27 cellular contexts compared by ENCODE assay signal in the genomic region with DNA sequence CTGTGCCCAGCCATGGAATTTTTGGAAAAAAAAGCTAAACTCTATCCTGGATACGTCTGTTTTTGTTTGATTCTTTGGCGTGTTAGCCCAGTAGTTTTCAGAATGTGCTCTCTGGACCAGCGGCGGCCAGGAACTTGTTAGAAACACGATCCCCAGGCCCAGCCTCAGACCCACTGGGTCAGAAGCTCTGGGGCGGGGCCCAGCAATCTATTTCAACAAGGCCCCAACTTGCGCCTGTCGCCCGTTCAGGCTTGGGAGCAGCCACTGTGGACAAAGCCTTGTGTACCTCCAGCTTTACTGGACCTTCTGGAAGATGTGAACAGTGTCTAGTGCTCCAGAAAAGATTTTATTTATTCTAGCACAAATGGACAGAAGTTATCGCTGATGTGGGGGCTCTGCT.
"Had no signal": no experiment of that assay in that cellular context is flagged by ENCODE, and none has a peak within 500 bp of the region (broad histone marks: within the 10 kb centered on the region; RNA-seq: fewer than 3 reads in every experiment).

No MANE protein-coding gene starts in this region.

- H3K9me3 ChIP-seq: esophagus squamous epithelium, gastroesophageal sphincter had no signal

- H3K36me3 ChIP-seq: brain microvascular endothelial cell, esophagus squamous epithelium, gastroesophageal sphincter, WERI-Rb-1 had no signal

- H3K27ac ChIP-seq: brain microvascular endothelial cell, epithelial cell of prostate, esophagus squamous epithelium, gastroesophageal sphincter, WERI-Rb-1 had no signal

- H3K4me3 ChIP-seq: esophagus squamous epithelium, gastroesophageal sphincter had no signal

- ATAC-seq: activated CD4-positive, CD25-positive, alpha-beta regulatory T cell treated with anti-CD3 and anti-CD28 coated beads, Interleukin-2, amount 50 U/mL, for 24 hours; activated CD8-positive, alpha-beta T cell treated with anti-CD3 and anti-CD28 coated beads for 36 hours; effector memory CD8-positive, alpha-beta T cell; gastroesophageal sphincter; T-helper 17 cell had no signal

- H3K27me3 ChIP-seq: brain microvascular endothelial cell, esophagus squamous epithelium, gastroesophageal sphincter had no signal

- DNase-seq: activated B cell treated with CpG ODN at 0.5 μM for 24 hours; activated CD4-positive, alpha-beta T cell treated with anti-CD3 and anti-CD28 coated beads for 48 hours; activated CD4-positive, alpha-beta T cell treated with anti-CD3 and anti-CD28 coated beads, Interleukin-2, amount 50 U/mL, for 1 hour; activated CD4-positive, alpha-beta T cell treated with anti-CD3 and anti-CD28 coated beads, Interleukin-2, amount 50 U/mL, for 48 hours; activated CD8-positive, alpha-beta memory T cell treated with anti-CD3 and anti-CD28 coated beads for 24 hours; activated CD8-positive, alpha-beta T cell treated with anti-CD3 and anti-CD28 coated beads for 36 hours; activated gamma-delta T cell treated with Interleukin-2 at 50 U/mL for 16 hours; activated naive CD4-positive, alpha-beta T cell treated with anti-CD3 and anti-CD28 coated beads, Interleukin-2, amount 50 U/mL, for 16 hours; activated naive CD4-positive, alpha-beta T cell treated with Interleukin-2 at 50 U/mL for 16 hours; activated T-cell treated with anti-CD3 and anti-CD28 coated beads, Interleukin-2, amount 50 U/mL, for 1 hour; activated T-cell treated with anti-CD3 and anti-CD28 coated beads, Interleukin-2, amount 50 U/mL, for 48 hours; amniotic stem cell; anterior cingulate cortex; brain microvascular endothelial cell; cortex of kidney; dermis blood vessel endothelial cell; effector CD4-positive, alpha-beta T cell; effector memory CD8-positive, alpha-beta T cell; esophagus squamous epithelium; foreskin melanocyte; T-helper 1 cell; T-helper 17 cell; T1000; WERI-Rb-1 had no signal

- H3K4me1 ChIP-seq: gastroesophageal sphincter had no signal
